In genomic region chr4:16231570-16232252, GRCh38 we compare ENCODE assay signal across 13 cellular contexts. TPM values are rescaled to one million over a fixed set of nuclear protein-coding genes. Genes with fewer than 3 reads are reported as not detected.
DNase-seq lines count a peak whose midpoint lies in the region; ATAC-seq and TF ChIP-seq lines count a peak whose summit lies in the region.
"Had no signal": no experiment of that assay in that cellular context is flagged by ENCODE, and none has a peak within 500 bp of the region (broad histone marks: within the 10 kb centered on the region; RNA-seq: fewer than 3 reads in every experiment).

No MANE protein-coding gene starts in this region.

- H3K27ac ChIP-seq in BLaER1 = peak overlapping the region; percentile 37
- H3K27ac ChIP-seq in HUES6 (ENCODE audit: low read depth, low read length) = 0 out of 2 replicates have a peak overlapping the region, but pooled peaks have one; percentile 9
- H3K27ac ChIP-seq in CD8-positive, alpha-beta memory T cell (ENCODE audit: low read depth, low read length) = no peak overlapping the region

- peaks cover 0 to 4% (median 0%) of the 10 kb centered on the region in 7 donors for H3K9me3 Mint-ChIP-seq in naive B cell
- no peaks in the 10 kb centered on the region for H3K9me3 Mint-ChIP-seq in CD8-positive, alpha-beta memory T cell

- no peak for ATAC-seq in naive B cell (ENCODE audit: low read depth in 2 of 2)
- ATAC-seq: HCT116 had no signal

- H3K36me3 Mint-ChIP-seq in naive B cell = peaks cover 4 to 6% of the 10 kb centered on the region in 2 donors
- peaks cover 0 to 2% (median 0%) of the 10 kb centered on the region in 3 donors for H3K36me3 Mint-ChIP-seq in CD8-positive, alpha-beta memory T cell

- H3K4me3 Mint-ChIP-seq in naive B cell = peak overlapping the region; percentile 68 to 96 (median 78)
- H3K4me3 Mint-ChIP-seq in CD8-positive, alpha-beta memory T cell = no peak overlapping the region

- no peak for TF ChIP-seq CTCF in choroid plexus epithelial cell (conservative IDR thresholded peaks at IDR 0.05; ENCODE audit: low read depth, low read length)

- peaks cover 31 to 65% (median 48%) of the 10 kb centered on the region in 3 donors for H3K4me1 Mint-ChIP-seq in naive B cell
- H3K4me1 Mint-ChIP-seq in CD8-positive, alpha-beta memory T cell = peaks cover 14 to 24% (median 19%) of the 10 kb centered on the region in 3 donors

- POLR2A ChIA-PET in CD8-positive, alpha-beta memory T cell (lab: Charles Lee) = no interaction called here

- H3K4me3 ChIP-seq in BLaER1 (peak overlapping the region; percentile 12), HUES6 (ENCODE audit: low read depth, low read length) (no peak overlapping the region), choroid plexus epithelial cell (ENCODE audit: low read depth, low read length) (no peak overlapping the region)
- H3K4me3 ChIP-seq in CD8-positive, alpha-beta memory T cell (ENCODE audit: low read length) = no peak overlapping the region

- peak overlapping the region; percentile 75 to 94 (median 91) for H3K27ac Mint-ChIP-seq in naive B cell
- H3K27ac Mint-ChIP-seq in CD8-positive, alpha-beta memory T cell = peak overlapping the region in 1 of 8 donors; percentile 34

- H3K9ac ChIP-seq in BLaER1 (peak overlapping the region; percentile 63), HUES6 (ENCODE audit: low read length) (no peak overlapping the region)

- DNase-seq in choroid plexus epithelial cell (ENCODE audit: low read depth) = peak; percentile 7
- DNase-seq in naive B cell = no peak
- no peak for DNase-seq in activated effector memory CD4-positive, alpha-beta T cell treated with anti-CD3 and anti-CD28 coated beads, Interleukin-2, amount 50 U/mL, for 16 hours
- no peak for DNase-seq in CD8-positive, alpha-beta memory T cell
- no peak for DNase-seq in AML-193 (lab: John Stamatoyannopoulos, UW)
- DNase-seq in dedifferentiated amniotic fluid mesenchymal stem cell (ENCODE audit: extremely low spot score) = no peak
- DNase-seq: activated CD4-positive, CD25-positive, alpha-beta regulatory T cell treated with anti-CD3 and anti-CD28 coated beads, Interleukin-2, amount 50 U/mL, for 72 hours; activated naive CD4-positive, alpha-beta T cell treated with Interleukin-2 at 50 U/mL for 16 hours; effector memory CD4-positive, alpha-beta T cell; stimulated activated naive CD4-positive, alpha-beta T cell treated with Interleukin-2 at 50 U/mL for 16 hours had no signal

- H4K20me1 ChIP-seq in BLaER1 = peaks cover 17% of the 10 kb centered on the region

- CTCF ChIA-PET in CD8-positive, alpha-beta memory T cell (lab: Charles Lee) = no interaction called here

- no peaks in the 10 kb centered on the region for H3K36me3 ChIP-seq in BLaER1
- H3K36me3 ChIP-seq in HUES6 (ENCODE audit: control insufficient read depth, insufficient read depth, low read length) = no peaks in the 10 kb centered on the region
- no peaks in the 10 kb centered on the region for H3K36me3 ChIP-seq in CD8-positive, alpha-beta memory T cell (ENCODE audit: insufficient read depth, low read length)

- H3K9me3 ChIP-seq in BLaER1 (no peaks in the 10 kb centered on the region), HUES6 (ENCODE audit: control insufficient read depth, insufficient read depth, low read depth, low read length) (no peaks in the 10 kb centered on the region)
- no peaks in the 10 kb centered on the region for H3K9me3 ChIP-seq in CD8-positive, alpha-beta memory T cell (ENCODE audit: low read length)

- peak overlapping the region; percentile 70 for H3K4me2 ChIP-seq in BLaER1

- no peaks in the 10 kb centered on the region for H3K27me3 Mint-ChIP-seq in naive B cell
- no peaks in the 10 kb centered on the region for H3K27me3 Mint-ChIP-seq in CD8-positive, alpha-beta memory T cell

- H3K27me3 ChIP-seq in BLaER1 (peaks cover 61% of the 10 kb centered on the region), HUES6 (ENCODE audit: control insufficient read depth, insufficient read depth, low read length) (no peaks in the 10 kb centered on the region)
- H3K27me3 ChIP-seq in CD8-positive, alpha-beta memory T cell (ENCODE audit: insufficient read depth, low read length, poor library complexity, severe bottlenecking) = no peaks in the 10 kb centered on the region

- H3K4me1 ChIP-seq in BLaER1 = peaks cover 41% of the 10 kb centered on the region
- peaks cover 25% of the 10 kb centered on the region for H3K4me1 ChIP-seq in HUES6 (ENCODE audit: control insufficient read depth, insufficient read depth, low read length)
- H3K4me1 ChIP-seq in CD8-positive, alpha-beta memory T cell (ENCODE audit: insufficient read depth, low read length) = peaks cover 5% of the 10 kb centered on the region

RNA-seq across cellular contexts. Expression of gene TAPT1, which starts 5.4 kb away (rescaled TPM):
- polyA plus RNA-seq in naive B cell (ENCODE audit: low read depth in 6 of 6) = 100 to 1,000 TPM; 119 to 235 (median 190) TPM
- 10 to 100 TPM; 23.7 to 27.6 TPM for total RNA-seq in CD8-positive, alpha-beta memory T cell
- polyA plus RNA-seq in CD8-positive, alpha-beta memory T cell = 19.1 TPM

Comparison
In these comparisons a context has a peak if more than half of its experiments do, and no peak if none do; other contexts are left out.
1. H3K4me3 Mint-ChIP-seq: peak in naive B cell (8 of 8); none in CD8-positive, alpha-beta memory T cell (0 of 7).